Comparison of ENCODE assay signal across 19 cellular contexts in genomic region chr3:133712017-133712416, GRCh38. TPM values are rescaled to one million over a fixed set of nuclear protein-coding genes. Genes with fewer than 3 reads are reported as not detected.
A peak's percentile ranks its signal among the peaks of the same experiment; 100 is the strongest.
DNase-seq lines count a peak whose midpoint lies in the region; ATAC-seq and TF ChIP-seq lines count a peak whose summit lies in the region.
"Had no signal": no experiment of that assay in that cellular context is flagged by ENCODE, and none has a peak within 500 bp of the region (broad histone marks: within the 10 kb centered on the region; RNA-seq: fewer than 3 reads in every experiment).

No MANE protein-coding gene starts in this region.

- H3K4me3 ChIP-seq in liver (ENCODE audit: low read depth in 1 of 3, low read length in 3 of 3) (no peak overlapping the region), colonic mucosa (no peak overlapping the region)
- H3K4me3 ChIP-seq: GM23338, K562, SK-N-MC had no signal

- 94% methylated on average over 5 of the region's 5 CpGs for WGBS in liver

- H3K9me3 Mint-ChIP-seq in stimulated activated naive B cell treated with anti-CD40 and anti-IgM and Interleukin-4, amounts not matched to agents 10 μg/mL and 1 μg/mL and 100 μg/mL, for 72 hours = no peaks in the 10 kb centered on the region
- H3K9me3 Mint-ChIP-seq: GM23338 had no signal

- H3K9me3 ChIP-seq in liver (ENCODE audit: control insufficient read depth in 4 of 4, low read length in 3 of 4) (no peaks in the 10 kb centered on the region), colonic mucosa (no peaks in the 10 kb centered on the region)

- no peaks in the 10 kb centered on the region for H3K36me3 Mint-ChIP-seq in stimulated activated naive B cell treated with anti-CD40 and anti-IgM and Interleukin-4, amounts not matched to agents 10 μg/mL and 1 μg/mL and 100 μg/mL, for 72 hours

- no peaks in the 10 kb centered on the region for H3K36me3 ChIP-seq in liver (ENCODE audit: control insufficient read depth in 4 of 4, insufficient read depth in 3 of 4, low read depth in 1 of 4, low read length in 3 of 4)
- H3K36me3 ChIP-seq in colonic mucosa = no peaks in the 10 kb centered on the region

- DNase-seq in SK-MEL-5 (ENCODE audit: low read depth, low spot score) = peak; percentile 9
- DNase-seq in globus pallidus (ENCODE audit: low spot score) = peak; percentile 77
- no peak for DNase-seq in stimulated activated naive B cell treated with anti-CD40 and anti-IgM and Interleukin-4, amounts not matched to agents 10 μg/mL and 1 μg/mL and 100 μg/mL, for 72 hours
- DNase-seq in colonic mucosa = no peak
- DNase-seq: DMS 273 treated with DMSO at 0.1 percent for 48 hours, HCEC 1CT, NCI-H1092 treated with DMSO at 0.1 percent for 48 hours, NCI-H146, NCI-H2081 treated with DMSO at 0.1 percent for 48 hours, NCI-H510A, NCI-H748 treated with DMSO at 0.1 percent for 48 hours, Right ventricle myocardium superior had no signal

- H3K4me3 Mint-ChIP-seq in stimulated activated naive B cell treated with anti-CD40 and anti-IgM and Interleukin-4, amounts not matched to agents 10 μg/mL and 1 μg/mL and 100 μg/mL, for 72 hours = no peak overlapping the region
- H3K4me3 Mint-ChIP-seq: GM23338 had no signal

- TF ChIP-seq RAD21 in liver (IDR thresholded peaks at IDR 0.05) = peak; percentile 57 to 78

- H3K27ac ChIP-seq in liver (ENCODE audit: low read depth in 1 of 2, low read length in 2 of 2) (no peak overlapping the region), temporal lobe (ENCODE audit: low read depth, low read length) (peak overlapping the region; percentile 28), colonic mucosa (no peak overlapping the region)
- H3K27ac ChIP-seq: C4-2B, SK-N-MC had no signal

- no peak for ATAC-seq in stimulated activated naive B cell treated with anti-CD40 and anti-IgM and Interleukin-4, amounts not matched to agents 10 μg/mL and 1 μg/mL and 100 μg/mL, for 72 hours (replicated peaks)
- ATAC-seq in HG03520 (IDR thresholded peaks at IDR 0.05; ENCODE audit: unreplicated experiment) = no peak
- ATAC-seq: GM23338, K562 had no signal

- TF ChIP-seq CTCF in liver (IDR thresholded peaks at IDR 0.05; ENCODE audit: low read depth, low read length, missing input control) = peak; percentile 18
- no peak for TF ChIP-seq CTCF in colonic mucosa (IDR thresholded peaks at IDR 0.05)

- peaks cover 0 to 4% (median 3%) of the 10 kb centered on the region in 4 donors for H3K4me1 ChIP-seq in liver (ENCODE audit: control insufficient read depth in 4 of 4, insufficient read depth in 4 of 4, low read length in 3 of 4)
- H3K4me1 ChIP-seq in colonic mucosa = no peaks in the 10 kb centered on the region

- no peaks in the 10 kb centered on the region for H3K4me1 Mint-ChIP-seq in stimulated activated naive B cell treated with anti-CD40 and anti-IgM and Interleukin-4, amounts not matched to agents 10 μg/mL and 1 μg/mL and 100 μg/mL, for 72 hours
- H3K4me1 Mint-ChIP-seq: GM23338 had no signal

- in situ Hi-C loops in SK-MEL-5 (cut with HindIII; ENCODE audit: low pct_unique_long_range_greater_than_20kb, low sequenced_read_pairs) = no loop called here

- intact Hi-C loops in colonic mucosa (cut with DNase I) = no loop called here

- H3K27me3 ChIP-seq in liver (ENCODE audit: control insufficient read depth in 4 of 4, insufficient read depth in 4 of 4, low read length in 3 of 4) (no peaks in the 10 kb centered on the region), colonic mucosa (no peaks in the 10 kb centered on the region)

- H3K27ac Mint-ChIP-seq in stimulated activated naive B cell treated with anti-CD40 and anti-IgM and Interleukin-4, amounts not matched to agents 10 μg/mL and 1 μg/mL and 100 μg/mL, for 72 hours = no peak overlapping the region
- H3K27ac Mint-ChIP-seq: GM23338 had no signal

- H3K9ac ChIP-seq in liver (ENCODE audit: low read depth in 1 of 2, low read length in 2 of 2) (no peak overlapping the region), colonic mucosa (ENCODE audit: low read depth in 2 of 2, low read length in 2 of 2) (no peak overlapping the region)

- peaks cover 17 to 18% of the 10 kb centered on the region in 2 donors for H3K27me3 Mint-ChIP-seq in stimulated activated naive B cell treated with anti-CD40 and anti-IgM and Interleukin-4, amounts not matched to agents 10 μg/mL and 1 μg/mL and 100 μg/mL, for 72 hours

TF ChIP-seq in liver, 16 proteins besides CTCF, POLR2A, EP300 and RAD21:
- no peak for TF ChIP-seq JUND (IDR thresholded peaks at IDR 0.05)
- peak in 1 of 2 donors; percentile 16 for TF ChIP-seq HNF4A (conservative IDR thresholded peaks at IDR 0.05)
TF ChIP-seq in liver: peak in this region for 1.

RNA-seq across cellular contexts. Expression of gene TF, which starts 34.2 kb away (rescaled TPM):
- 0.34 and 0.59 TPM in 2 replicates for total RNA-seq in SK-MEL-5 (2014; rRNA removed; shearing (Covaris generic))
- polyA plus RNA-seq in SK-MEL-5 (2015; cell fraction: cytosol; rRNA removed) = 0.01 and 1.6 TPM in 2 replicates
- 0.01 TPM in 1 of 2 replicates, not detected in the other for polyA plus RNA-seq in SK-MEL-5 (2015; cell fraction: nucleus; rRNA removed)
- total RNA-seq in liver = 1,000 to 10,000 TPM; 5,845 to 6,687 TPM
- polyA plus RNA-seq in liver = 1,000 to 10,000 TPM; 5,045 to 9,659 TPM
- total RNA-seq in temporal lobe = 2.7 TPM
- 10 to 100 TPM in 1 of 2 donors, 1 to 10 TPM in 1; 3.2 to 18.6 TPM for total RNA-seq in colonic mucosa

RNA-seq across cellular contexts. Expression of gene TOPBP1, which starts 50.3 kb away (rescaled TPM):
- total RNA-seq in SK-MEL-5 (2014; rRNA removed; shearing (Covaris generic)) = 66.9 TPM in 2 replicates
- polyA plus RNA-seq in SK-MEL-5 (2015; cell fraction: cytosol; rRNA removed) = 37.8 and 57.8 TPM in 2 replicates
- polyA plus RNA-seq in SK-MEL-5 (2015; cell fraction: nucleus; rRNA removed) = 358 and 420 TPM in 2 replicates
- 10 to 100 TPM; 13.6 to 22.9 TPM for total RNA-seq in liver
- 1 to 10 TPM; 3.3 to 3.8 TPM for polyA plus RNA-seq in liver
- 51.9 TPM for total RNA-seq in temporal lobe
- total RNA-seq in colonic mucosa = 10 to 100 TPM; 21.7 to 34.6 TPM

Comparison
In these comparisons a context has a peak if more than half of its experiments do, and no peak if none do; other contexts are left out.
1. DNase-seq: peak in SK-MEL-5 (single experiment) and globus pallidus (single experiment); none in stimulated activated naive B cell treated with anti-CD40 and anti-IgM and Interleukin-4, amounts not matched to agents 10 μg/mL and 1 μg/mL and 100 μg/mL, for 72 hours (single experiment) and colonic mucosa (single experiment).
2. RNA of gene TF, which starts 34.2 kb away (total RNA-seq): 5,845 to 6,687 TPM in liver; 3.2 to 18.6 TPM in colonic mucosa, 2.7 TPM in temporal lobe (single experiment) and 0.34 to 0.59 TPM in SK-MEL-5; every median in the first group is over 100 times any median in the second.